Comparison of ENCODE assay signal across 35 cellular contexts in genomic region chr11:42265072-42265471, GRCh38.
"Had no signal": no experiment of that assay in that cellular context is flagged by ENCODE, and none has a peak within 500 bp of the region (broad histone marks: within the 10 kb centered on the region; RNA-seq: fewer than 3 reads in every experiment).

No MANE protein-coding gene starts in this region.

- H3K4me1 Mint-ChIP-seq: activated CD4-positive, alpha-beta T cell treated with anti-CD3 and anti-CD28 coated beads for 36 hours; activated CD4-positive, alpha-beta T cell treated with anti-CD3 and anti-CD28 coated beads, Interleukin-2, amount 10 ng/mL, durations not matched to agents 24 days and 14 days; activated CD8-positive, alpha-beta memory T cell treated with anti-CD3 and anti-CD28 coated beads, Interleukin-2, amount 10 ng/mL, durations not matched to agents 7 days and 5 days; activated naive CD4-positive, alpha-beta T cell treated with anti-CD3 and anti-CD28 coated beads, Interleukin-2, amount 10 ng/mL, durations not matched to agents 7 days and 5 days; activated naive CD8-positive, alpha-beta T cell treated with anti-CD3 and anti-CD28 coated beads, Interleukin-2, amount 10 ng/mL, durations not matched to agents 7 days and 5 days; brain; central memory CD8-positive, alpha-beta T cell had no signal

- H3K9me3 ChIP-seq: ascending aorta, breast epithelium, esophagus muscularis mucosa, gastrocnemius medialis, heart left ventricle had no signal

- H3K36me3 Mint-ChIP-seq: activated CD4-positive, alpha-beta memory T cell treated with anti-CD3 and anti-CD28 coated beads for 36 hours; activated CD8-positive, alpha-beta memory T cell treated with anti-CD3 and anti-CD28 coated beads, Interleukin-2, amount 10 ng/mL, durations not matched to agents 7 days and 5 days; activated naive CD4-positive, alpha-beta T cell treated with anti-CD3 and anti-CD28 coated beads, Interleukin-2, amount 10 ng/mL, durations not matched to agents 7 days and 5 days; activated naive CD4-positive, alpha-beta T cell treated with anti-CD3 and anti-CD28 coated beads, Interleukin-2, amount 50 U/mL, for 72 hours; activated naive CD8-positive, alpha-beta T cell treated with anti-CD3 and anti-CD28 coated beads, Interleukin-2, amount 10 ng/mL, durations not matched to agents 7 days and 5 days; brain had no signal

- H3K27ac ChIP-seq: ascending aorta, breast epithelium, cardiac muscle cell, coronary artery, dorsolateral prefrontal cortex, esophagus muscularis mucosa, foreskin keratinocyte, gastrocnemius medialis, heart left ventricle, WERI-Rb-1 had no signal

- H3K27me3 Mint-ChIP-seq: activated CD4-positive, alpha-beta memory T cell treated with anti-CD3 and anti-CD28 coated beads for 36 hours; activated CD4-positive, alpha-beta T cell treated with anti-CD3 and anti-CD28 coated beads for 36 hours; activated CD4-positive, alpha-beta T cell treated with anti-CD3 and anti-CD28 coated beads, Interleukin-2, amount 10 ng/mL, durations not matched to agents 24 days and 14 days; activated CD8-positive, alpha-beta memory T cell treated with anti-CD3 and anti-CD28 coated beads, Interleukin-2, amount 10 ng/mL, durations not matched to agents 7 days and 5 days; activated naive CD4-positive, alpha-beta T cell treated with anti-CD3 and anti-CD28 coated beads, Interleukin-2, amount 10 ng/mL, durations not matched to agents 7 days and 5 days; activated naive CD8-positive, alpha-beta T cell treated with anti-CD3 and anti-CD28 coated beads, Interleukin-2, amount 10 ng/mL, durations not matched to agents 7 days and 5 days; brain; central memory CD8-positive, alpha-beta T cell; dendritic cell treated with granulocyte-macrophage colony-stimulating factor and Interleukin-4, amounts not matched to agents 40 ng/mL and 50 ng/mL, for 4 days had no signal

- ATAC-seq: activated CD4-positive, alpha-beta T cell treated with anti-CD3 and anti-CD28 coated beads for 36 hours; activated CD8-positive, alpha-beta memory T cell treated with anti-CD3 and anti-CD28 coated beads, Interleukin-2, amount 10 ng/mL, durations not matched to agents 7 days and 5 days; activated CD8-positive, alpha-beta T cell treated with anti-CD3 and anti-CD28 coated beads, Interleukin-2, amount 10 ng/mL, durations not matched to agents 7 days and 5 days; activated naive CD4-positive, alpha-beta T cell treated with anti-CD3 and anti-CD28 coated beads, Interleukin-2, amount 50 U/mL, for 72 hours; foreskin keratinocyte; gastrocnemius medialis; heart left ventricle had no signal

- H3K4me3 ChIP-seq: ascending aorta, breast epithelium, cardiac muscle cell, coronary artery, dorsolateral prefrontal cortex, esophagus muscularis mucosa, gastrocnemius medialis, heart left ventricle had no signal

- H3K36me3 ChIP-seq: ascending aorta, breast epithelium, cardiac muscle cell, esophagus muscularis mucosa, gastrocnemius medialis, heart left ventricle, WERI-Rb-1 had no signal

- H3K27me3 ChIP-seq: ascending aorta, breast epithelium, cardiac muscle cell, dorsolateral prefrontal cortex, esophagus muscularis mucosa, foreskin keratinocyte, gastrocnemius medialis, heart left ventricle had no signal

- DNase-seq: activated CD4-positive, alpha-beta memory T cell treated with anti-CD3 and anti-CD28 coated beads for 36 hours; activated CD4-positive, alpha-beta T cell treated with anti-CD3 and anti-CD28 coated beads for 36 hours; activated CD4-positive, alpha-beta T cell treated with anti-CD3 and anti-CD28 coated beads, Interleukin-2, amount 10 ng/mL, durations not matched to agents 24 days and 14 days; activated CD4-positive, CD25-positive, alpha-beta regulatory T cell; activated CD4-positive, CD25-positive, alpha-beta regulatory T cell treated with anti-CD3 and anti-CD28 coated beads, Interleukin-2, amount 50 U/mL, for 72 hours; activated CD8-positive, alpha-beta memory T cell treated with anti-CD3 and anti-CD28 coated beads, Interleukin-2, amount 10 ng/mL, durations not matched to agents 7 days and 5 days; activated CD8-positive, alpha-beta memory T cell treated with anti-CD3 and anti-CD28 coated beads, Interleukin-2, amount 50 U/mL, for 4 hours; activated CD8-positive, alpha-beta T cell treated with anti-CD3 and anti-CD28 coated beads, Interleukin-2, amount 10 ng/mL, durations not matched to agents 7 days and 5 days; activated gamma-delta T cell; activated naive CD4-positive, alpha-beta T cell; activated naive CD4-positive, alpha-beta T cell treated with anti-CD3 and anti-CD28 coated beads, Interleukin-2, amount 10 ng/mL, durations not matched to agents 7 days and 5 days; activated naive CD8-positive, alpha-beta T cell treated with anti-CD3 and anti-CD28 coated beads, Interleukin-2, amount 10 ng/mL, durations not matched to agents 7 days and 5 days; activated T-cell treated with anti-CD3 and anti-CD28 coated beads, Interleukin-2, amount 50 U/mL, for 1 hour; activated T-cell treated with anti-CD3 and anti-CD28 coated beads, Interleukin-2, amount 50 U/mL, for 48 hours; dorsolateral prefrontal cortex; effector memory CD4-positive, alpha-beta T cell; erythroblast; foreskin keratinocyte; gastrocnemius medialis; glutamatergic neuron; heart left ventricle; T1000; WERI-Rb-1 had no signal

- H3K27ac Mint-ChIP-seq: activated CD4-positive, alpha-beta memory T cell treated with anti-CD3 and anti-CD28 coated beads for 36 hours; activated CD4-positive, alpha-beta T cell treated with anti-CD3 and anti-CD28 coated beads for 36 hours; activated CD4-positive, alpha-beta T cell treated with anti-CD3 and anti-CD28 coated beads, Interleukin-2, amount 10 ng/mL, durations not matched to agents 24 days and 14 days; activated CD8-positive, alpha-beta memory T cell treated with anti-CD3 and anti-CD28 coated beads, Interleukin-2, amount 10 ng/mL, durations not matched to agents 7 days and 5 days; activated CD8-positive, alpha-beta T cell treated with anti-CD3 and anti-CD28 coated beads, Interleukin-2, amount 10 ng/mL, durations not matched to agents 7 days and 5 days; activated naive CD4-positive, alpha-beta T cell treated with anti-CD3 and anti-CD28 coated beads, Interleukin-2, amount 10 ng/mL, durations not matched to agents 7 days and 5 days; activated naive CD4-positive, alpha-beta T cell treated with anti-CD3 and anti-CD28 coated beads, Interleukin-2, amount 50 U/mL, for 72 hours; activated naive CD8-positive, alpha-beta T cell treated with anti-CD3 and anti-CD28 coated beads, Interleukin-2, amount 10 ng/mL, durations not matched to agents 7 days and 5 days; activated T-helper 1 cell treated with anti-CD3 and anti-CD28 coated beads, Interleukin-12 subunit alpha, Interleukin-12 subunit beta, Interleukin-2, Interleukin-4 antibody, amounts not matched to agents 30 ng/mL and 10 ng/mL and 1 ng/mL, durations not matched to agents 14 hours and 24 hours and 36 hours; activated T-helper 2 cell treated with anti-CD3 and anti-CD28 coated beads, Interferon-gamma antibody, Interleukin-2, Interleukin-4, amounts not matched to agents 10 μg/mL and 5 μg/mL and 100 μg/mL, durations not matched to agents 14 hours and 24 hours and 36 hours; brain; dendritic cell treated with granulocyte-macrophage colony-stimulating factor and Interleukin-4, amounts not matched to agents 40 ng/mL and 50 ng/mL, for 4 days; T-helper 1 cell treated with Interleukin-12 subunit alpha and Interleukin-12 subunit beta and Interleukin-4 antibody, amounts not matched to agents 30 μg/mL and 1 μg/mL, for 36 hours had no signal

- H3K4me1 ChIP-seq: ascending aorta, breast epithelium, esophagus muscularis mucosa, gastrocnemius medialis, heart left ventricle had no signal

- H3K9me3 Mint-ChIP-seq: activated naive CD8-positive, alpha-beta T cell treated with anti-CD3 and anti-CD28 coated beads, Interleukin-2, amount 10 ng/mL, durations not matched to agents 7 days and 5 days; brain; dendritic cell treated with granulocyte-macrophage colony-stimulating factor and Interleukin-4, amounts not matched to agents 40 ng/mL and 50 ng/mL, for 4 days had no signal

- H3K4me3 Mint-ChIP-seq: activated CD4-positive, alpha-beta memory T cell treated with anti-CD3 and anti-CD28 coated beads for 36 hours; activated CD4-positive, alpha-beta T cell treated with anti-CD3 and anti-CD28 coated beads for 36 hours; activated CD4-positive, alpha-beta T cell treated with anti-CD3 and anti-CD28 coated beads, Interleukin-2, amount 10 ng/mL, durations not matched to agents 24 days and 14 days; activated CD8-positive, alpha-beta memory T cell treated with anti-CD3 and anti-CD28 coated beads, Interleukin-2, amount 10 ng/mL, durations not matched to agents 7 days and 5 days; activated CD8-positive, alpha-beta T cell treated with anti-CD3 and anti-CD28 coated beads, Interleukin-2, amount 10 ng/mL, durations not matched to agents 7 days and 5 days; activated naive CD4-positive, alpha-beta T cell treated with anti-CD3 and anti-CD28 coated beads, Interleukin-2, amount 10 ng/mL, durations not matched to agents 7 days and 5 days; activated naive CD8-positive, alpha-beta T cell treated with anti-CD3 and anti-CD28 coated beads, Interleukin-2, amount 10 ng/mL, durations not matched to agents 7 days and 5 days; activated T-helper 1 cell treated with anti-CD3 and anti-CD28 coated beads, Interleukin-12 subunit alpha, Interleukin-12 subunit beta, Interleukin-2, Interleukin-4 antibody, amounts not matched to agents 30 ng/mL and 10 ng/mL and 1 ng/mL, durations not matched to agents 14 hours and 24 hours and 36 hours; brain; central memory CD8-positive, alpha-beta T cell; dendritic cell treated with granulocyte-macrophage colony-stimulating factor and Interleukin-4, amounts not matched to agents 40 ng/mL and 50 ng/mL, for 4 days; T-helper 1 cell treated with Interleukin-12 subunit alpha and Interleukin-12 subunit beta and Interleukin-4 antibody, amounts not matched to agents 30 μg/mL and 1 μg/mL, for 36 hours had no signal
